Comparison of ENCODE assay signal across 20 cellular contexts in genomic region chr9:109250311-109250741, GRCh38.
A peak's percentile ranks its signal among the peaks of the same experiment; 100 is the strongest.
DNase-seq lines count a peak whose midpoint lies in the region; ATAC-seq and TF ChIP-seq lines count a peak whose summit lies in the region.
"Had no signal": no experiment of that assay in that cellular context is flagged by ENCODE, and none has a peak within 500 bp of the region (broad histone marks: within the 10 kb centered on the region; RNA-seq: fewer than 3 reads in every experiment).

No MANE protein-coding gene starts in this region.

- H3K27me3 ChIP-seq in mammary epithelial cell (ENCODE audit: insufficient read depth, low read length) = no peaks in the 10 kb centered on the region
- H3K27me3 ChIP-seq in colonic mucosa = no peaks in the 10 kb centered on the region
- no peaks in the 10 kb centered on the region for H3K27me3 ChIP-seq in mucosa of stomach (ENCODE audit: control insufficient read depth, insufficient read depth, low read length)
- no peaks in the 10 kb centered on the region for H3K27me3 ChIP-seq in aorta (ENCODE audit: control insufficient read depth in 1 of 2, insufficient read depth in 2 of 2, low read length in 1 of 2)

- H3K27me3 Mint-ChIP-seq in MCF 10A (ENCODE audit: insufficient read depth, unreplicated experiment) (no peaks in the 10 kb centered on the region), Calu3 (ENCODE audit: unreplicated experiment) (no peaks in the 10 kb centered on the region)

- H3K36me3 Mint-ChIP-seq in MCF 10A (ENCODE audit: insufficient read depth, unreplicated experiment) = peaks cover 30% of the 10 kb centered on the region
- no peaks in the 10 kb centered on the region for H3K36me3 Mint-ChIP-seq in Calu3 (ENCODE audit: insufficient read depth, unreplicated experiment)
- H3K36me3 Mint-ChIP-seq: CD4-positive, CD25-positive, alpha-beta regulatory T cell; T-cell had no signal

- dilution Hi-C loops in mammary epithelial cell (cut with HindIII; ENCODE audit: low sequenced_read_pairs) = no loop called here

- H3K27ac Mint-ChIP-seq in MCF 10A (ENCODE audit: low read depth, unreplicated experiment) = peak overlapping the region; percentile 96
- H3K27ac Mint-ChIP-seq in Calu3 (ENCODE audit: unreplicated experiment) = no peak overlapping the region
- H3K27ac Mint-ChIP-seq: activated CD4-positive, alpha-beta T cell treated with anti-CD3 and anti-CD28 coated beads, Interleukin-2, amount 10 ng/mL, durations not matched to agents 7 days and 5 days; activated T-helper 17 cell treated with anti-CD3 and anti-CD28 coated beads, Interleukin-2, amount 50 U/mL, for 72 hours; CD4-positive, CD25-positive, alpha-beta regulatory T cell; T-cell had no signal

- H3K4me1 Mint-ChIP-seq in MCF 10A (ENCODE audit: insufficient read depth, unreplicated experiment) = peaks cover 50% of the 10 kb centered on the region
- peaks cover 12% of the 10 kb centered on the region for H3K4me1 Mint-ChIP-seq in Calu3 (ENCODE audit: low read depth, unreplicated experiment)
- H3K4me1 Mint-ChIP-seq: activated CD4-positive, alpha-beta T cell treated with anti-CD3 and anti-CD28 coated beads, Interleukin-2, amount 10 ng/mL, durations not matched to agents 7 days and 5 days; activated T-helper 17 cell treated with anti-CD3 and anti-CD28 coated beads, Interleukin-2, amount 50 U/mL, for 72 hours; CD4-positive, CD25-positive, alpha-beta regulatory T cell; T-cell had no signal

- H3K9me3 Mint-ChIP-seq in MCF 10A (ENCODE audit: unreplicated experiment) (no peaks in the 10 kb centered on the region), Calu3 (ENCODE audit: low read depth, unreplicated experiment) (no peaks in the 10 kb centered on the region)
- H3K9me3 Mint-ChIP-seq: activated CD4-positive, alpha-beta T cell treated with anti-CD3 and anti-CD28 coated beads, Interleukin-2, amount 10 ng/mL, durations not matched to agents 7 days and 5 days; activated T-helper 17 cell treated with anti-CD3 and anti-CD28 coated beads, Interleukin-2, amount 50 U/mL, for 72 hours; HFFc6; T-cell had no signal

- in situ Hi-C loops in mammary epithelial cell (cut with MboI; ENCODE audit: low sequenced_read_pairs in 2 of 2) = no loop called here

- H3K4me3 ChIP-seq in mammary epithelial cell (replicated peaks in 1 of 3; ENCODE audit: insufficient read depth in 1 of 3, low read depth in 2 of 3, low read length in 3 of 3) = no peak overlapping the region
- no peak overlapping the region for H3K4me3 ChIP-seq in colonic mucosa
- H3K4me3 ChIP-seq in mucosa of stomach (ENCODE audit: low read length) = no peak overlapping the region
- H3K4me3 ChIP-seq in aorta (ENCODE audit: low read length in 2 of 2) = no peak overlapping the region
- H3K4me3 ChIP-seq: heart right ventricle had no signal

- no peaks in the 10 kb centered on the region for H3K79me2 ChIP-seq in mammary epithelial cell (ENCODE audit: insufficient read depth, low read length)

- no peak for DNase-seq in MCF 10A (ENCODE audit: unreplicated experiment)
- no peak for DNase-seq in mammary epithelial cell
- peak; percentile 71 for DNase-seq in colonic mucosa
- no peak for DNase-seq in T-helper 2 cell
- DNase-seq in Calu3 = no peak
- DNase-seq in aorta = no peak
- DNase-seq: activated CD4-positive, alpha-beta T cell treated with anti-CD3 and anti-CD28 coated beads, Interleukin-2, amount 10 ng/mL, durations not matched to agents 7 days and 5 days; CD4-positive, CD25-positive, alpha-beta regulatory T cell; cortex of kidney; HFFc6; NCI-H1436; NCI-H226; nucleus accumbens; Right ventricle myocardium superior; stimulated activated CD4-positive, alpha-beta T cell treated with anti-CD3 and anti-CD28 coated beads, Interleukin-4, amount 100 ng/mL, for 4 hours; T-cell had no signal

- intact Hi-C loops in MCF 10A (cut with micrococcal nuclease) = no loop called here
- intact Hi-C loops in mammary epithelial cell (cut with micrococcal nuclease) = no loop called here
- intact Hi-C loops in colonic mucosa (cut with DNase I) = no loop called here
- intact Hi-C loops in Calu3 (cut with micrococcal nuclease; ENCODE audit: unreplicated experiment) = no loop called here
- intact Hi-C loops in aorta (cut with DNase I) = no loop called here

- POLR2A ChIA-PET in MCF 10A (lab: Yijun Ruan, JAX) = interaction anchor here (1.3 to 4.7 kb wide), 3 partner anchors 66 to 131 kb away, joined by 3 to 25 read pairs (median 6); partner anchors contain the start of gene TMEM245

- ATAC-seq in HG03025 (IDR thresholded peaks at IDR 0.05; ENCODE audit: low FRiP score, unreplicated experiment) (no peak), aorta (ENCODE audit: low FRiP score) (no peak)
- ATAC-seq: activated T-helper 17 cell treated with anti-CD3 and anti-CD28 coated beads, Interleukin-2, amount 50 U/mL, for 72 hours; T-cell had no signal

- H3K36me3 ChIP-seq in mammary epithelial cell (ENCODE audit: insufficient read depth, low read length) (no peaks in the 10 kb centered on the region), colonic mucosa (no peaks in the 10 kb centered on the region), mucosa of stomach (ENCODE audit: control insufficient read depth, insufficient read depth, low read length) (no peaks in the 10 kb centered on the region), aorta (ENCODE audit: control insufficient read depth in 1 of 2, insufficient read depth in 2 of 2, low read length in 1 of 2) (no peaks in the 10 kb centered on the region)
- H3K36me3 ChIP-seq: heart right ventricle had no signal

- H3K4me1 ChIP-seq in mammary epithelial cell (ENCODE audit: insufficient read depth, low read length) (peaks cover 43% of the 10 kb centered on the region), colonic mucosa (peaks cover 8% of the 10 kb centered on the region), mucosa of stomach (ENCODE audit: control insufficient read depth, insufficient read depth, low read length) (peaks cover 46% of the 10 kb centered on the region), aorta (ENCODE audit: control insufficient read depth in 1 of 2, insufficient read depth in 2 of 2, low read length in 2 of 2) (peaks cover 0 to 3% of the 10 kb centered on the region in 2 donors)

- no TSS peak for BruUV-seq in MCF 10A (replicated peaks; lab: Mats Ljungman, UMichigan)
- no TSS peak for BruUV-seq in mammary epithelial cell (replicated peaks; lab: Mats Ljungman, UMichigan)
- BruUV-seq in Calu3 (replicated peaks; lab: Mats Ljungman, UMichigan) = no TSS peak

- H4K20me1 ChIP-seq in mammary epithelial cell (ENCODE audit: insufficient read depth, low read length) = no peaks in the 10 kb centered on the region

- H3K9me3 ChIP-seq in mammary epithelial cell (replicated peaks; ENCODE audit: insufficient read depth, low read length) (no peaks in the 10 kb centered on the region), colonic mucosa (no peaks in the 10 kb centered on the region), mucosa of stomach (ENCODE audit: control insufficient read depth, low read length) (no peaks in the 10 kb centered on the region), aorta (ENCODE audit: control insufficient read depth, low read length) (no peaks in the 10 kb centered on the region)
- H3K9me3 ChIP-seq: heart right ventricle had no signal

- no peak for TF ChIP-seq CTCF in MCF 10A (IDR thresholded peaks at IDR 0.05; ENCODE audit: unreplicated experiment)
- no peak for TF ChIP-seq CTCF in mammary epithelial cell (conservative IDR thresholded peaks at IDR 0.05 in 1 of 2, IDR thresholded peaks at IDR 0.05 in 1 of 2; ENCODE audit: extremely low read depth in 1 of 2, insufficient read depth in 1 of 2, low read depth in 1 of 2, low read length in 2 of 2)
- no peak for TF ChIP-seq CTCF in colonic mucosa (IDR thresholded peaks at IDR 0.05)
- TF ChIP-seq CTCF in Calu3 (IDR thresholded peaks at IDR 0.05; ENCODE audit: unreplicated experiment) = no peak

- 93% methylated on average over 9 of the region's 12 CpGs for WGBS in mammary epithelial cell (ENCODE audit: low coverage, missing lambda C conversion rate)
- WGBS in aorta, 2 donors = 96 to 97% methylated on average over 12 of the region's 12 CpGs

- CTCF ChIA-PET in MCF 10A (lab: Yijun Ruan, JAX) = interaction anchor here (0.6 to 3.6 kb wide), 6 partner anchors 18 to 95 kb away, joined by 3 to 17 read pairs (median 4); no protein-coding TSS in a partner anchor
- CTCF ChIA-PET in mammary epithelial cell (lab: Charles Lee; ENCODE audit: low non-redundant PET) = no interaction called here
- CTCF ChIA-PET in Calu3 (lab: Charles Lee) = no interaction called here

- H3K27ac ChIP-seq in mammary epithelial cell (ENCODE audit: insufficient read depth, low read depth, low read length) (no peak overlapping the region), colonic mucosa (peak overlapping the region; percentile 70), aorta (ENCODE audit: low read depth in 1 of 2, low read length in 2 of 2) (no peak overlapping the region)
- H3K27ac ChIP-seq: heart right ventricle had no signal

- H3K9ac ChIP-seq in mammary epithelial cell (ENCODE audit: insufficient read depth, low read length) = no peak overlapping the region
- H3K9ac ChIP-seq in colonic mucosa (ENCODE audit: low read depth in 2 of 2, low read length in 2 of 2) = peak overlapping the region in 1 of 2 donors; percentile 66
- peak overlapping the region; percentile 38 for H3K9ac ChIP-seq in mucosa of stomach (ENCODE audit: low read length)

- H2AFZ ChIP-seq in mammary epithelial cell (ENCODE audit: low read depth, low read length) = no peak overlapping the region

- no peak overlapping the region for H3K4me2 ChIP-seq in mammary epithelial cell (ENCODE audit: insufficient read depth, low read depth, low read length)

- no peak overlapping the region for H3K4me3 Mint-ChIP-seq in MCF 10A (ENCODE audit: unreplicated experiment)
- H3K4me3 Mint-ChIP-seq in Calu3 (ENCODE audit: low read depth, unreplicated experiment) = no peak overlapping the region
- H3K4me3 Mint-ChIP-seq: activated CD4-positive, alpha-beta T cell treated with anti-CD3 and anti-CD28 coated beads, Interleukin-2, amount 10 ng/mL, durations not matched to agents 7 days and 5 days; activated T-helper 17 cell treated with anti-CD3 and anti-CD28 coated beads, Interleukin-2, amount 50 U/mL, for 72 hours; CD4-positive, CD25-positive, alpha-beta regulatory T cell; T-cell had no signal
